ENCODE assay signal across 12 cellular contexts in the genomic region with DNA sequence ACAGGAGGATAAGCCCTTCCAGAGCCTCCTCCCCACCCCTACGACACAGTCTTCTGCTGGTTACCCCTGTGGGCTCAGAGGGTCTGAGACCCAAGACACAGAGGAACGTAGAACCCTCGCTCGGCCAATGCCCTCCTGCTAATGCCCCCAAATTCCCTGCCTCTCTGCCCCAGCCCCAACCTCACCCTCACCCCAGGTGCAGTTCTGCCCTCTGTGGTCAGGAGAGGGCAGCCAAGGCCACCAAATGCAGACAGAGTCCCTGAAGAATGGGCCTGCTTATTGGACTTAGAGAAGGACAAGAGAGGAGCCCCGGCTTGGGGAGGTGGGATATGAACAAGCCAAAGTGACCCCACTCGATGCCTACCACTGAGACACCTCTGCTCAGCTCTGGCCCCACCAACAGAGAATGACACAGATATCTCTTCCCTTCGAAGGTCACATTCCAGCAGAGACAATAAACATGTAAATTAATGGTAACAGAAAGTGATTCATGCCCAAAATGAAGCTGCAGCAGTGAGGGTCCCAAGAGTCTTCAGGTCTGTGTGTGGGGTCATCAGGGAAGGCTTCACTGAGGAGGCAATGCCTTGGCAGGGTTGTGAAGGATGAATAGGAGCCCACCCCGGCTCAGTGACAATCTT.
DNase-seq lines count a peak whose midpoint lies in the region; ATAC-seq, FAIRE-seq and TF ChIP-seq lines count a peak whose summit lies in the region.
"Had no signal": no experiment of that assay in that cellular context is flagged by ENCODE, and none has a peak within 500 bp of the region (broad histone marks: within the 10 kb centered on the region; RNA-seq: fewer than 3 reads in every experiment).

No MANE protein-coding gene starts in this region.

- TF ChIP-seq POLR2A in A549 (IDR thresholded peaks at IDR 0.05; ENCODE audit: low read length): no peak

- no peak overlapping the region for H3K4me3 ChIP-seq in A549
- H3K4me3 ChIP-seq in GM06990 (replicated peaks; ENCODE audit: low read depth, low read length): no peak overlapping the region
- H3K4me3 ChIP-seq in PC-9: no peak overlapping the region
- no peak overlapping the region for H3K4me3 ChIP-seq in left ventricle myocardium inferior

- H3K9me3 ChIP-seq in A549 (no peaks in the 10 kb centered on the region), PC-9 (ENCODE audit: insufficient read depth, low read depth) (no peaks in the 10 kb centered on the region), left ventricle myocardium inferior (replicated peaks) (no peaks in the 10 kb centered on the region)

- H3K9me2 ChIP-seq in PC-9 (ENCODE audit: insufficient read depth): no peaks in the 10 kb centered on the region

- H2AFZ ChIP-seq in PC-9: no peak overlapping the region

- 5% methylated on average over 7 of the region's 8 CpGs for WGBS in A549 (ENCODE audit: missing lambda C conversion rate)

- no peak for TF ChIP-seq EP300 in A549 (IDR thresholded peaks at IDR 0.05)

- TF ChIP-seq CTCF in A549 (IDR thresholded peaks at IDR 0.05) (peak; percentile 45), GM06990 (IDR thresholded peaks at IDR 0.05; ENCODE audit: insufficient read depth, low read length, poor library complexity, severe bottlenecking) (peak; percentile 44), PC-9 (conservative IDR thresholded peaks at IDR 0.05) (peak; percentile 40), left ventricle myocardium inferior (IDR thresholded peaks at IDR 0.05; ENCODE audit: borderline replicate concordance) (peak; percentile 57)

- H3K79me2 ChIP-seq in PC-9 (ENCODE audit: low read depth): no peaks in the 10 kb centered on the region

- H3K36me3 ChIP-seq in GM06990 (ENCODE audit: control insufficient read depth, insufficient read depth, low read length) (no peaks in the 10 kb centered on the region), PC-9 (ENCODE audit: low read depth) (no peaks in the 10 kb centered on the region), left ventricle myocardium inferior (no peaks in the 10 kb centered on the region)

- intact Hi-C loops in PC-9 (cut with micrococcal nuclease; ENCODE audit: unreplicated experiment) (no loop called here), left ventricle myocardium inferior (cut with micrococcal nuclease) (no loop called here)

- ATAC-seq in A549 (peak; percentile 77 to 90), HG03108 (IDR thresholded peaks at IDR 0.05; ENCODE audit: unreplicated experiment) (no peak)

- H3K4me1 ChIP-seq in A549: no peaks in the 10 kb centered on the region
- no peaks in the 10 kb centered on the region for H3K4me1 ChIP-seq in PC-9 (replicated peaks; ENCODE audit: insufficient read depth)
- peaks cover 12% of the 10 kb centered on the region for H3K4me1 ChIP-seq in left ventricle myocardium inferior

- POLR2A ChIA-PET in A549 (lab: Yijun Ruan, JAX): no interaction called here
- POLR2A ChIA-PET in PC-9 (lab: Charles Lee; ENCODE audit: unreplicated experiment): no interaction called here

- BruUV-seq in PC-9 (replicated peaks; lab: Mats Ljungman, UMichigan): no TSS peak

- no peak for FAIRE-seq in A549 (lab: Jason Lieb, UNC)
- FAIRE-seq: astrocyte, TTC549 had no signal

- DNase-seq in A549 (ENCODE audit: low read depth in 1 of 2, low spot score in 1 of 2) (peak; percentile 43 to 48), GM06990 (ENCODE audit: extremely low read depth, insufficient read length) (no peak), PC-9 (peak in 1 of 2 experiments; percentile 16), left ventricle myocardium inferior (peak; percentile 23), SKM-1 treated with dmso at 0.1 percent for 144 hours (lab: John Stamatoyannopoulos, UW; ENCODE audit: unreplicated experiment) (no peak), HuH-7 (ENCODE audit: low spot score) (no peak), DMS79 treated with DMSO at 0.1 percent for 48 hours (lab: John Stamatoyannopoulos, UW) (no peak)
- DNase-seq: KG1, occipital lobe had no signal

- CTCF ChIA-PET in A549 (lab: Yijun Ruan, JAX) (interaction anchor here (0.6 to 6.8 kb wide), 15 partner anchors 8 to 691 kb away, joined by 3 to 33 read pairs (median 4); a partner anchor contains a TSS), PC-9 (lab: Charles Lee) (interaction anchor here (0.7 kb wide), 1 partner anchor 1304 kb away, joined by 3 read pairs; no protein-coding TSS in a partner anchor)

- H3K27ac ChIP-seq in A549 (no peak overlapping the region), PC-9 (no peak overlapping the region), left ventricle myocardium inferior (replicated peaks) (no peak overlapping the region)

- no peak overlapping the region for H3K4me2 ChIP-seq in A549
- no peak overlapping the region for H3K4me2 ChIP-seq in PC-9

- H3K27me3 ChIP-seq in GM06990 (replicated peaks; ENCODE audit: control insufficient read depth, insufficient read depth, low read length) (peaks cover 4% of the 10 kb centered on the region; the same call in 1 of the 2 replicates), PC-9 (ENCODE audit: insufficient read depth, low read depth) (peaks cover 42% of the 10 kb centered on the region), left ventricle myocardium inferior (ENCODE audit: low read depth) (no peaks in the 10 kb centered on the region)

- H4K20me1 ChIP-seq in PC-9 (ENCODE audit: insufficient read depth): no peaks in the 10 kb centered on the region

- TF ChIP-seq RAD21 in A549 (conservative IDR thresholded peaks at IDR 0.05 in 1 of 2, IDR thresholded peaks at IDR 0.05 in 1 of 2): peak; percentile 70 to 80

- H3F3A ChIP-seq in PC-9 (ENCODE audit: insufficient read depth, low read depth): no peaks in the 10 kb centered on the region

TF ChIP-seq in A549, 52 proteins besides CTCF, POLR2A, EP300 and RAD21:
- TF ChIP-seq SMC3 (IDR thresholded peaks at IDR 0.05) (peak; percentile 37; the same call in 1 of the 3 replicates), CBX2 (IDR thresholded peaks at IDR 0.05; ENCODE audit: borderline replicate concordance, low read depth) (no peak)
TF ChIP-seq in A549: peak in this region for 1.

Comparison
In these comparisons a context has a peak if more than half of its experiments do, and no peak if none do; other contexts are left out.
1. DNase-seq: peak in A549 (2 of 2) and left ventricle myocardium inferior (single experiment); none in GM06990 (single experiment), SKM-1 treated with dmso at 0.1 percent for 144 hours (single experiment), HuH-7 (single experiment) and DMS79 treated with DMSO at 0.1 percent for 48 hours (single experiment).
2. Peak in every context shown above with its lines, with median percentiles within 50 percentile points of each other: CTCF ChIP-seq.